In genomic region chr12:6391013-6391412, GRCh38 we compare ENCODE assay signal across 32 cellular contexts. TPM values are rescaled to one million over a fixed set of nuclear protein-coding genes. Genes with fewer than 3 reads are reported as not detected.
DNase-seq lines count a peak whose midpoint lies in the region; ATAC-seq and TF ChIP-seq lines count a peak whose summit lies in the region.
"Had no signal": no experiment of that assay in that cellular context is flagged by ENCODE, and none has a peak within 500 bp of the region (broad histone marks: within the 10 kb centered on the region; RNA-seq: fewer than 3 reads in every experiment).

No MANE protein-coding gene starts in this region.

- no peaks in the 10 kb centered on the region for H3K27me3 Mint-ChIP-seq in natural killer cell treated with Interleukin-12 subunit alpha and Interleukin-12 subunit beta and Interleukin-15 and Interleukin-18, amount 100 ng/mL, for 72 hours
- no peaks in the 10 kb centered on the region for H3K27me3 Mint-ChIP-seq in natural killer cell (ENCODE audit: low read depth in 2 of 2)
- H3K27me3 Mint-ChIP-seq: activated naive CD8-positive, alpha-beta T cell treated with anti-CD3 and anti-CD28 coated beads for 36 hours had no signal

- no peak overlapping the region for H3K4me2 ChIP-seq in osteoblast (ENCODE audit: insufficient read depth, low read length)

- peak in 1 of 2 donors; percentile 8 for ATAC-seq in natural killer cell treated with Interleukin-12 subunit alpha and Interleukin-12 subunit beta and Interleukin-15 and Interleukin-18, amount 100 ng/mL, for 72 hours
- ATAC-seq in natural killer cell: no peak
- no peak for ATAC-seq in GM18861 (IDR thresholded peaks at IDR 0.05; ENCODE audit: unreplicated experiment)
- ATAC-seq: sciatic nerve had no signal

- H3K4me1 ChIP-seq in colonic mucosa (peaks cover 9% of the 10 kb centered on the region), osteoblast (ENCODE audit: insufficient read depth, low read length) (peaks cover 4% of the 10 kb centered on the region)

- H3K27ac ChIP-seq in colonic mucosa (peak overlapping the region; percentile 83), osteoblast (ENCODE audit: low read depth, low read length) (no peak overlapping the region)

- H3K27me3 ChIP-seq in colonic mucosa (no peaks in the 10 kb centered on the region), osteoblast (ENCODE audit: insufficient read depth, low read length) (no peaks in the 10 kb centered on the region)
- H3K27me3 ChIP-seq: ascending aorta, BLaER1 had no signal

- H4K20me1 ChIP-seq in osteoblast (ENCODE audit: insufficient read depth, low read length): peaks cover 4% of the 10 kb centered on the region
- H4K20me1 ChIP-seq: BLaER1 had no signal

- no peaks in the 10 kb centered on the region for H3K9me3 Mint-ChIP-seq in natural killer cell treated with Interleukin-12 subunit alpha and Interleukin-12 subunit beta and Interleukin-15 and Interleukin-18, amount 100 ng/mL, for 72 hours
- no peaks in the 10 kb centered on the region for H3K9me3 Mint-ChIP-seq in natural killer cell
- H3K9me3 Mint-ChIP-seq: activated naive CD8-positive, alpha-beta T cell treated with anti-CD3 and anti-CD28 coated beads for 36 hours; neural crest cell; stimulated activated memory B cell treated with anti-CD40 and anti-IgM and Interleukin-4, amounts not matched to agents 10 μg/mL and 1 μg/mL and 100 μg/mL, for 72 hours had no signal

- peak overlapping the region in 1 of 2 donors; percentile 71 for H3K9ac ChIP-seq in colonic mucosa (ENCODE audit: low read depth in 2 of 2, low read length in 2 of 2)
- H3K9ac ChIP-seq: BLaER1 had no signal

- H3K36me3 Mint-ChIP-seq in natural killer cell treated with Interleukin-12 subunit alpha and Interleukin-12 subunit beta and Interleukin-15 and Interleukin-18, amount 100 ng/mL, for 72 hours: no peaks in the 10 kb centered on the region
- no peaks in the 10 kb centered on the region for H3K36me3 Mint-ChIP-seq in natural killer cell
- H3K36me3 Mint-ChIP-seq: activated naive CD8-positive, alpha-beta T cell treated with anti-CD3 and anti-CD28 coated beads for 36 hours; stimulated activated memory B cell treated with anti-CD40 and anti-IgM and Interleukin-4, amounts not matched to agents 10 μg/mL and 1 μg/mL and 100 μg/mL, for 72 hours had no signal

- peaks cover 0 to 6% of the 10 kb centered on the region in 2 donors for H3K4me1 Mint-ChIP-seq in natural killer cell treated with Interleukin-12 subunit alpha and Interleukin-12 subunit beta and Interleukin-15 and Interleukin-18, amount 100 ng/mL, for 72 hours (ENCODE audit: low read depth in 2 of 2)
- peaks cover 0 to 6% of the 10 kb centered on the region in 2 donors for H3K4me1 Mint-ChIP-seq in natural killer cell
- H3K4me1 Mint-ChIP-seq: activated naive CD8-positive, alpha-beta T cell treated with anti-CD3 and anti-CD28 coated beads for 36 hours; stimulated activated memory B cell treated with anti-CD40 and anti-IgM and Interleukin-4, amounts not matched to agents 10 μg/mL and 1 μg/mL and 100 μg/mL, for 72 hours had no signal

- no peak overlapping the region for H3K27ac Mint-ChIP-seq in natural killer cell treated with Interleukin-12 subunit alpha and Interleukin-12 subunit beta and Interleukin-15 and Interleukin-18, amount 100 ng/mL, for 72 hours
- H3K27ac Mint-ChIP-seq in natural killer cell: no peak overlapping the region
- H3K27ac Mint-ChIP-seq: activated naive CD8-positive, alpha-beta T cell treated with anti-CD3 and anti-CD28 coated beads for 36 hours; stimulated activated memory B cell treated with anti-CD40 and anti-IgM and Interleukin-4, amounts not matched to agents 10 μg/mL and 1 μg/mL and 100 μg/mL, for 72 hours had no signal

- H3K9me3 ChIP-seq in colonic mucosa (no peaks in the 10 kb centered on the region), osteoblast (ENCODE audit: low read depth, low read length) (no peaks in the 10 kb centered on the region)
- H3K9me3 ChIP-seq: ascending aorta, BLaER1, HAP-1, thoracic aorta had no signal

- intact Hi-C loops in natural killer cell (cut with micrococcal nuclease): no loop called here
- intact Hi-C loops in colonic mucosa (cut with DNase I): no loop called here

- peaks cover 18% of the 10 kb centered on the region for H3K79me2 ChIP-seq in osteoblast (ENCODE audit: insufficient read depth, low read length)

- DNase-seq in natural killer cell treated with Interleukin-12 subunit alpha and Interleukin-12 subunit beta and Interleukin-15 and Interleukin-18, amount 100 ng/mL, for 72 hours (ENCODE audit: low spot score): peak; percentile 38
- no peak for DNase-seq in natural killer cell
- DNase-seq in colonic mucosa: no peak
- DNase-seq in osteoblast (ENCODE audit: insufficient read length, low spot score, missing footprints): peak; percentile 54
- DNase-seq in D341Med (ENCODE audit: low spot score): no peak
- no peak for DNase-seq in activated CD4-positive, alpha-beta T cell treated with anti-CD3 and anti-CD28 coated beads for 1 hour
- no peak for DNase-seq in DMS79 (lab: John Stamatoyannopoulos, UW)
- DNase-seq: ACHN; activated CD4-positive, alpha-beta T cell treated with anti-CD3 and anti-CD28 coated beads for 4 hours; activated effector memory CD4-positive, alpha-beta T cell treated with anti-CD3 and anti-CD28 coated beads, Interleukin-2, amount 50 U/mL, for 16 hours; activated naive CD8-positive, alpha-beta T cell treated with anti-CD3 and anti-CD28 coated beads for 36 hours; caudate nucleus; COR-L47; DND-41; islet precursor cell; NCI-H1436; NCI-H446 treated with DMSO at 0.1 percent for 48 hours; NCI-H82; stimulated activated CD4-positive, alpha-beta T cell treated with anti-CD3 and anti-CD28 coated beads, Interleukin-4, amount 100 ng/mL, for 24 hours; T-helper 2 cell had no signal

- TF ChIP-seq CTCF in natural killer cell (IDR thresholded peaks at IDR 0.05) (no peak), colonic mucosa (IDR thresholded peaks at IDR 0.05) (no peak), osteoblast (IDR thresholded peaks at IDR 0.05; ENCODE audit: extremely low read depth, low read depth, low read length) (no peak)

- H3K36me3 ChIP-seq in colonic mucosa (no peaks in the 10 kb centered on the region), osteoblast (ENCODE audit: insufficient read depth, low read length) (peaks cover 75% of the 10 kb centered on the region)
- H3K36me3 ChIP-seq: BLaER1, HAP-1 had no signal

- H3K4me3 Mint-ChIP-seq in natural killer cell treated with Interleukin-12 subunit alpha and Interleukin-12 subunit beta and Interleukin-15 and Interleukin-18, amount 100 ng/mL, for 72 hours: no peak overlapping the region
- H3K4me3 Mint-ChIP-seq in natural killer cell: no peak overlapping the region
- H3K4me3 Mint-ChIP-seq: activated naive CD8-positive, alpha-beta T cell treated with anti-CD3 and anti-CD28 coated beads for 36 hours; neural crest cell; stimulated activated memory B cell treated with anti-CD40 and anti-IgM and Interleukin-4, amounts not matched to agents 10 μg/mL and 1 μg/mL and 100 μg/mL, for 72 hours had no signal

- H3K4me3 ChIP-seq in colonic mucosa: no peak overlapping the region
- H3K4me3 ChIP-seq in osteoblast (ENCODE audit: insufficient read depth, low read length): no peak overlapping the region
- H3K4me3 ChIP-seq: ascending aorta, BLaER1, HAP-1, thoracic aorta had no signal

- no peak overlapping the region for H2AFZ ChIP-seq in osteoblast (ENCODE audit: low read length)

RNA-seq across cellular contexts. Expression of gene LTBR, which starts 7.1 kb away (rescaled TPM):
- total RNA-seq in natural killer cell treated with Interleukin-12 subunit alpha and Interleukin-12 subunit beta and Interleukin-15 and Interleukin-18, amount 100 ng/mL, for 72 hours: 1 to 10 TPM; 2.3 to 3.9 TPM
- total RNA-seq in natural killer cell: 1 to 10 TPM; 3.7 to 5.8 (median 4.4) TPM
- total RNA-seq in colonic mucosa: 100 to 1,000 TPM in 1 of 2 donors, 10 to 100 TPM in 1; 84.8 to 129 TPM
- 110 and 121 TPM in 2 replicates for total RNA-seq in osteoblast

RNA-seq across cellular contexts. Expression of gene SCNN1A, which starts 15.7 kb away (rescaled TPM):
- not detected for total RNA-seq in natural killer cell treated with Interleukin-12 subunit alpha and Interleukin-12 subunit beta and Interleukin-15 and Interleukin-18, amount 100 ng/mL, for 72 hours
- total RNA-seq in natural killer cell (1 to 10 TPM; 1.5 to 3.0 (median 1.5) TPM), colonic mucosa (100 to 1,000 TPM; 158 to 188 TPM), osteoblast (under 0.01 and 0.36 TPM in 2 replicates)
- total RNA-seq: neural crest cell, RPMI7951, SK-MEL-5 had no signal

RNA-seq across cellular contexts. Expression of gene TNFRSF1A, which starts 49.1 kb away (rescaled TPM):
- total RNA-seq in natural killer cell treated with Interleukin-12 subunit alpha and Interleukin-12 subunit beta and Interleukin-15 and Interleukin-18, amount 100 ng/mL, for 72 hours: 100 to 1,000 TPM in 1 of 2 donors, 10 to 100 TPM in 1; 83.2 to 102 TPM
- total RNA-seq in natural killer cell: 100 to 1,000 TPM in 1 of 3 donors, 10 to 100 TPM in 2; 75.7 to 116 (median 87.3) TPM
- total RNA-seq in colonic mucosa: 100 to 1,000 TPM; 116 to 164 TPM
- total RNA-seq in osteoblast: 228 and 255 TPM in 2 replicates

RNA-seq across cellular contexts. Expression of gene CD27, which starts 53.7 kb away (rescaled TPM):
- total RNA-seq in natural killer cell treated with Interleukin-12 subunit alpha and Interleukin-12 subunit beta and Interleukin-15 and Interleukin-18, amount 100 ng/mL, for 72 hours: 1 to 10 TPM; 2.1 to 2.2 TPM
- total RNA-seq in natural killer cell (10 to 100 TPM in 1 of 3 donors, 1 to 10 TPM in 2; 2.7 to 13.7 (median 3.1) TPM), colonic mucosa (1 to 10 TPM; 1.9 to 2.4 TPM), osteoblast (not detected in 2 replicates)
- total RNA-seq: ascending aorta, dermis microvascular lymphatic vessel endothelial cell, endothelial cell of umbilical vein, neural crest cell, RPMI7951, SK-MEL-5 had no signal

Comparison
In these comparisons a context has a peak if more than half of its experiments do, and no peak if none do; other contexts are left out.
1. DNase-seq: peak in natural killer cell treated with Interleukin-12 subunit alpha and Interleukin-12 subunit beta and Interleukin-15 and Interleukin-18, amount 100 ng/mL, for 72 hours (single experiment) and osteoblast (single experiment); none in natural killer cell (single experiment), colonic mucosa (single experiment), D341Med (single experiment), activated CD4-positive, alpha-beta T cell treated with anti-CD3 and anti-CD28 coated beads for 1 hour (single experiment) and DMS79 (single experiment).
2. RNA of gene LTBR, which starts 7.1 kb away (total RNA-seq): 84.8 to 129 TPM in colonic mucosa and 110 to 121 TPM in osteoblast; 3.7 to 5.8 TPM in natural killer cell and 2.3 to 3.9 TPM in natural killer cell treated with Interleukin-12 subunit alpha and Interleukin-12 subunit beta and Interleukin-15 and Interleukin-18, amount 100 ng/mL, for 72 hours; every median in the first group is over 10 times any median in the second.
3. RNA of gene SCNN1A, which starts 15.7 kb away (total RNA-seq): 158 to 188 TPM in colonic mucosa; 1.5 to 3.0 TPM in natural killer cell, under 0.01 to 0.36 TPM in osteoblast and not detected in natural killer cell treated with Interleukin-12 subunit alpha and Interleukin-12 subunit beta and Interleukin-15 and Interleukin-18, amount 100 ng/mL, for 72 hours; every median in the first group is over 10 times any median in the second.